1 cellular context compared by ENCODE assay signal in the genomic region with DNA sequence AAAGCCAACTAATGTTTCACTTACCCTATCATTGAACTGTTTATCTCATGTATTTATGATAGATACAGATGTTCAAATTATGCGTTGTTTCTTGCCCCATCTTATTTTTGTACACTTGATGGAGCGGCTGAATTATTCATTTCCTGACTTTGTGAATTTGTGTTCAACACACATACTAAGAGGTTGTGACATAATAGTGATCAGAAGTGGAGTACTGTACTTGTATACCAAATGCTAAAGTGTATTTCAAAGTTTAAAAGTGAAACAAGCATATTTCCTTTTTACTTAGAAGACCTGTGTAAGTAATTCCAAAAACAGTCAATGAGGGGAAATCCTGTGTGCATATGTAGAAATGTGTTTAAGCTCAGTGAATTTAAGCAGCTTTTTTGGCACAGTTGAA.
TF ChIP-seq lines count a peak whose summit lies in the region.

No MANE protein-coding gene starts in this region.

TF ChIP-seq in GM23338, 12 proteins besides CTCF, POLR2A, EP300 and RAD21 (continued from another document):
- TF ChIP-seq, protein P1, sequence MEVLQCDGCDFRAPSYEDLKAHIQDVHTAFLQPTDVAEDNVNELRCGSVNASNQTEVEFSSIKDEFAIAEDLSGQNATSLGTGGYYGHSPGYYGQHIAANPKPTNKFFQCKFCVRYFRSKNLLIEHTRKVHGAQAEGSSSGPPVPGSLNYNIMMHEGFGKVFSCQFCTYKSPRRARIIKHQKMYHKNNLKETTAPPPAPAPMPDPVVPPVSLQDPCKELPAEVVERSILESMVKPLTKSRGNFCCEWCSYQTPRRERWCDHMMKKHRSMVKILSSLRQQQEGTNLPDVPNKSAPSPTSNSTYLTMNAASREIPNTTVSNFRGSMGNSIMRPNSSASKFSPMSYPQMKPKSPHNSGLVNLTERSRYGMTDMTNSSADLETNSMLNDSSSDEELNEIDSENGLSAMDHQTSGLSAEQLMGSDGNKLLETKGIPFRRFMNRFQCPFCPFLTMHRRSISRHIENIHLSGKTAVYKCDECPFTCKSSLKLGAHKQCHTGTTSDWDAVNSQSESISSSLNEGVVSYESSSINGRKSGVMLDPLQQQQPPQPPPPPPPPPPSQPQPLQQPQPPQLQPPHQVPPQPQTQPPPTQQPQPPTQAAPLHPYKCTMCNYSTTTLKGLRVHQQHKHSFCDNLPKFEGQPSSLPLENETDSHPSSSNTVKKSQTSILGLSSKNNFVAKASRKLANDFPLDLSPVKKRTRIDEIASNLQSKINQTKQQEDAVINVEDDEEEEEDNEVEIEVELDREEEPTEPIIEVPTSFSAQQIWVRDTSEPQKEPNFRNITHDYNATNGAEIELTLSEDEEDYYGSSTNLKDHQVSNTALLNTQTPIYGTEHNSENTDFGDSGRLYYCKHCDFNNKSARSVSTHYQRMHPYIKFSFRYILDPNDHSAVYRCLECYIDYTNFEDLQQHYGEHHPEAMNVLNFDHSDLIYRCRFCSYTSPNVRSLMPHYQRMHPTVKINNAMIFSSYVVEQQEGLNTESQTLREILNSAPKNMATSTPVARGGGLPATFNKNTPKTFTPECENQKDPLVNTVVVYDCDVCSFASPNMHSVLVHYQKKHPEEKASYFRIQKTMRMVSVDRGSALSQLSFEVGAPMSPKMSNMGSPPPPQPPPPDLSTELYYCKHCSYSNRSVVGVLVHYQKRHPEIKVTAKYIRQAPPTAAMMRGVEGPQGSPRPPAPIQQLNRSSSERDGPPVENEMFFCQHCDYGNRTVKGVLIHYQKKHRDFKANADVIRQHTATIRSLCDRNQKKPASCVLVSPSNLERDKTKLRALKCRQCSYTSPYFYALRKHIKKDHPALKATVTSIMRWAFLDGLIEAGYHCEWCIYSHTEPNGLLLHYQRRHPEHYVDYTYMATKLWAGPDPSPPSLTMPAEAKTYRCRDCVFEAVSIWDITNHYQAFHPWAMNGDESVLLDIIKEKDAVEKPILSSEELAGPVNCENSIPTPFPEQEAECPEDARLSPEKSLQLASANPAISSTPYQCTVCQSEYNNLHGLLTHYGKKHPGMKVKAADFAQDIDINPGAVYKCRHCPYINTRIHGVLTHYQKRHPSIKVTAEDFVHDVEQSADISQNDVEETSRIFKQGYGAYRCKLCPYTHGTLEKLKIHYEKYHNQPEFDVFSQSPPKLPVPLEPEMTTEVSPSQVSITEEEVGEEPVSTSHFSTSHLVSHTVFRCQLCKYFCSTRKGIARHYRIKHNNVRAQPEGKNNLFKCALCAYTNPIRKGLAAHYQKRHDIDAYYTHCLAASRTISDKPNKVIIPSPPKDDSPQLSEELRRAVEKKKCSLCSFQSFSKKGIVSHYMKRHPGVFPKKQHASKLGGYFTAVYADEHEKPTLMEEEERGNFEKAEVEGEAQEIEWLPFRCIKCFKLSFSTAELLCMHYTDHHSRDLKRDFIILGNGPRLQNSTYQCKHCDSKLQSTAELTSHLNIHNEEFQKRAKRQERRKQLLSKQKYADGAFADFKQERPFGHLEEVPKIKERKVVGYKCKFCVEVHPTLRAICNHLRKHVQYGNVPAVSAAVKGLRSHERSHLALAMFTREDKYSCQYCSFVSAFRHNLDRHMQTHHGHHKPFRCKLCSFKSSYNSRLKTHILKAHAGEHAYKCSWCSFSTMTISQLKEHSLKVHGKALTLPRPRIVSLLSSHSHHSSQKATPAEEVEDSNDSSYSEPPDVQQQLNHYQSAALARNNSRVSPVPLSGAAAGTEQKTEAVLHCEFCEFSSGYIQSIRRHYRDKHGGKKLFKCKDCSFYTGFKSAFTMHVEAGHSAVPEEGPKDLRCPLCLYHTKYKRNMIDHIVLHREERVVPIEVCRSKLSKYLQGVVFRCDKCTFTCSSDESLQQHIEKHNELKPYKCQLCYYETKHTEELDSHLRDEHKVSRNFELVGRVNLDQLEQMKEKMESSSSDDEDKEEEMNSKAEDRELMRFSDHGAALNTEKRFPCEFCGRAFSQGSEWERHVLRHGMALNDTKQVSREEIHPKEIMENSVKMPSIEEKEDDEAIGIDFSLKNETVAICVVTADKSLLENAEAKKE (CRISPR knock-in tag; IDR thresholded peaks at IDR 0.05), result no peak
- no peak for TF ChIP-seq ZNF114 (CRISPR knock-in tag; IDR thresholded peaks at IDR 0.05)
